In the genomic region with DNA sequence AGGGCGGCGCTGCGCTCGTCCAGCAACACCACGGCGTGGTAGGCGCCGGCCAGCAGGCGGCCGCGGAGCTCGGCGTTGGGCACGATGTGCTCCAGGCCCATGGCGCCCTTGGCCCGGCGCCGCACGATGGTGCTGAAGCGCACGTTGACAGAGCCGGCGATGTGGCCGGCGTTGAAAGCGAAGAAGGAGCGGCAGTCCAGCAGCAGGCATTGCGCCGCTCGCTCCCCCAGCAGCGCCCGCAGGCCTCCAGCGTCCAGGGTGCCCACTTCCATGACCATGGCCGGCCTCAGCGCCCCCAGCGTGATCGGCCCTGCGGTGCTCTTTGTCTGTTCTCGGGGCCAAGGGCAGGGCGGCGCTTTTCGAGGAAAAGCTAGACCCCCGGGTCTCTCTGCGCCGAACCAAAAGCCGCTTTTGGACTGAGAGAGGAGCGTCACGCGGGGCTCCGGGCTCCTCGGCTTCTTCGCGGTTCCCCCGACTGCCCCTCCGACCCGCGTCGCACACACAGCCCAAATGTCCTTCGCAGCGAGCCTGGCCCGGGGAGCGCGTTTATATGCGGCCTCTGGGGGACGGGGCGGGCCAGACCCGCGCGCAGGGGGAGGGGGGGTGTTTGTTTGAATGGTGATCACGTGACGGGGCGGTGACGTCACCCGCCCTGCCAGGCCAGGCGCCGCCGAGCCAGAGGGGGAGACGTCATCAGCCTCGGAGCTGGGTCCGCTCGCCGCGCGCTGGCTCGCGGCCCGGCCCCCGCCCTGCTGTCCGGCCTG, we compare ENCODE assay signal across 8 cellular contexts. TPM values are rescaled to one million over a fixed set of nuclear protein-coding genes. Genes with fewer than 3 reads are reported as not detected.
A peak's percentile ranks its signal among the peaks of the same experiment; 100 is the strongest.
DNase-seq lines count a peak whose midpoint lies in the region; ATAC-seq lines count a peak whose summit lies in the region.

A gene with protein sequence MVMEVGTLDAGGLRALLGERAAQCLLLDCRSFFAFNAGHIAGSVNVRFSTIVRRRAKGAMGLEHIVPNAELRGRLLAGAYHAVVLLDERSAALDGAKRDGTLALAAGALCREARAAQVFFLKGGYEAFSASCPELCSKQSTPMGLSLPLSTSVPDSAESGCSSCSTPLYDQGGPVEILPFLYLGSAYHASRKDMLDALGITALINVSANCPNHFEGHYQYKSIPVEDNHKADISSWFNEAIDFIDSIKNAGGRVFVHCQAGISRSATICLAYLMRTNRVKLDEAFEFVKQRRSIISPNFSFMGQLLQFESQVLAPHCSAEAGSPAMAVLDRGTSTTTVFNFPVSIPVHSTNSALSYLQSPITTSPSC (minus strand): TSS at position 521 of the 764 bp plus-strand sequence. CDS start 243 bp downstream, at position 278.

- peaks cover 29% of the 10 kb centered on the region for H3K4me1 ChIP-seq in mesenchymal stem cell (ENCODE audit: control insufficient read depth, insufficient read depth, low read depth, low read length)

- H2BK12ac ChIP-seq in mesenchymal stem cell (ENCODE audit: low read length in 2 of 2), result peak within 1 kb of the TSS; percentile 91 to 92

- H3K14ac ChIP-seq in mesenchymal stem cell (ENCODE audit: low read length in 2 of 2), result peak within 1 kb of the TSS in 1 of 2 experiments; percentile 100

- peak within 1 kb of the TSS; percentile 99 for H3K9ac ChIP-seq in mesenchymal stem cell (ENCODE audit: low read length)

- H2BK5ac ChIP-seq in mesenchymal stem cell (ENCODE audit: low read depth, low read length, poor library complexity, severe bottlenecking), result peak within 1 kb of the TSS; percentile 99

- peak within 1 kb of the TSS; percentile 91 for H3K4me2 ChIP-seq in mesenchymal stem cell (ENCODE audit: low read length, poor library complexity, severe bottlenecking)

- peak within 1 kb of the TSS; percentile 98 for H4K91ac ChIP-seq in mesenchymal stem cell (ENCODE audit: low read length)

- H3K36me3 ChIP-seq in mesenchymal stem cell (ENCODE audit: control insufficient read depth in 1 of 2, insufficient read depth in 2 of 2, low read depth in 1 of 2, low read length in 2 of 2), result peaks cover 21 to 39% of the 10 kb centered on the region in 2 experiments

- H2BK15ac ChIP-seq in mesenchymal stem cell (ENCODE audit: low read depth, poor library complexity, severe bottlenecking), result peak within 1 kb of the TSS; percentile 99

- no peaks in the 10 kb centered on the region for H3K9me3 ChIP-seq in mesenchymal stem cell (ENCODE audit: control insufficient read depth, low read length)

- H3K18ac ChIP-seq in mesenchymal stem cell (ENCODE audit: low read depth in 1 of 2, low read length in 2 of 2), result peak within 1 kb of the TSS; percentile 95 to 98

- H3K4me3 Mint-ChIP-seq in activated CD8-positive, alpha-beta memory T cell treated with anti-CD3 and anti-CD28 coated beads, Interleukin-2, amount 10 ng/mL, durations not matched to agents 7 days and 5 days, result peak within 1 kb of the TSS; percentile 82
- H3K4me3 Mint-ChIP-seq in effector memory CD8-positive, alpha-beta T cell, result peak within 1 kb of the TSS; percentile 93 to 97

- WGBS in mesenchymal stem cell, result under 1% methylated on average over 57 of the region's 89 CpGs

- peaks cover 13% of the 10 kb centered on the region for H3K36me3 Mint-ChIP-seq in activated CD8-positive, alpha-beta memory T cell treated with anti-CD3 and anti-CD28 coated beads, Interleukin-2, amount 10 ng/mL, durations not matched to agents 7 days and 5 days
- peaks cover 78% of the 10 kb centered on the region for H3K36me3 Mint-ChIP-seq in effector memory CD8-positive, alpha-beta T cell (ENCODE audit: insufficient read depth)

- peak within 1 kb of the TSS; percentile 73 for H2AK5ac ChIP-seq in mesenchymal stem cell (ENCODE audit: low read length, severe bottlenecking)

- H2AFZ ChIP-seq in mesenchymal stem cell (ENCODE audit: low read depth, low read length), result peak within 1 kb of the TSS; percentile 83

- H3K79me1 ChIP-seq in mesenchymal stem cell (replicated peaks; ENCODE audit: low read length, poor library complexity, severe bottlenecking), result no peaks in the 10 kb centered on the region

- H4K8ac ChIP-seq in mesenchymal stem cell (ENCODE audit: low read length), result peak within 1 kb of the TSS; percentile 96

- H3K27me3 Mint-ChIP-seq in activated CD8-positive, alpha-beta memory T cell treated with anti-CD3 and anti-CD28 coated beads, Interleukin-2, amount 10 ng/mL, durations not matched to agents 7 days and 5 days, result no peaks in the 10 kb centered on the region
- H3K27me3 Mint-ChIP-seq in effector memory CD8-positive, alpha-beta T cell, result no peaks in the 10 kb centered on the region

- peak within 1 kb of the TSS; percentile 98 for H3K27ac ChIP-seq in mesenchymal stem cell (ENCODE audit: low read length, poor library complexity, severe bottlenecking)

- peak within 1 kb of the TSS; percentile 90 to 93 for H3K4me3 ChIP-seq in mesenchymal stem cell (ENCODE audit: insufficient read depth in 1 of 2, low read depth in 1 of 2, low read length in 2 of 2)

- H3K27ac Mint-ChIP-seq in activated CD8-positive, alpha-beta memory T cell treated with anti-CD3 and anti-CD28 coated beads, Interleukin-2, amount 10 ng/mL, durations not matched to agents 7 days and 5 days, result peak within 1 kb of the TSS; percentile 99
- H3K27ac Mint-ChIP-seq in effector memory CD8-positive, alpha-beta T cell, result peak within 1 kb of the TSS; percentile 100

- no peaks in the 10 kb centered on the region for H3K9me3 Mint-ChIP-seq in activated CD8-positive, alpha-beta memory T cell treated with anti-CD3 and anti-CD28 coated beads, Interleukin-2, amount 10 ng/mL, durations not matched to agents 7 days and 5 days (ENCODE audit: low read depth)
- H3K9me3 Mint-ChIP-seq in effector memory CD8-positive, alpha-beta T cell, result no peaks in the 10 kb centered on the region

- H3K23ac ChIP-seq in mesenchymal stem cell (ENCODE audit: low read length in 2 of 2), result peak within 1 kb of the TSS; percentile 43 to 97

- CTCF ChIA-PET in activated CD8-positive, alpha-beta memory T cell treated with anti-CD3 and anti-CD28 coated beads, Interleukin-2, amount 10 ng/mL, durations not matched to agents 7 days and 5 days (lab: Charles Lee), result interaction anchor here (0.7 to 4.1 kb wide), 14 partner anchors 15 to 188 kb away, joined by 3 to 30 read pairs (median 4); a partner anchor contains a TSS

- no peaks in the 10 kb centered on the region for H3K27me3 ChIP-seq in mesenchymal stem cell (ENCODE audit: control insufficient read depth in 1 of 2, insufficient read depth in 1 of 2, low read length in 2 of 2)

- peak within 1 kb of the TSS; percentile 97 for H2BK120ac ChIP-seq in mesenchymal stem cell (ENCODE audit: low read depth, low read length)

- peaks cover 35% of the 10 kb centered on the region for H3K4me1 Mint-ChIP-seq in activated CD8-positive, alpha-beta memory T cell treated with anti-CD3 and anti-CD28 coated beads, Interleukin-2, amount 10 ng/mL, durations not matched to agents 7 days and 5 days
- peaks cover 55 to 61% of the 10 kb centered on the region in 2 donors for H3K4me1 Mint-ChIP-seq in effector memory CD8-positive, alpha-beta T cell (ENCODE audit: low read depth in 2 of 2)

- H3K4ac ChIP-seq in mesenchymal stem cell (ENCODE audit: low read depth in 1 of 2, low read length in 2 of 2), result peak within 1 kb of the TSS; percentile 88 to 100

- DNase-seq in COLO829 (ENCODE audit: low spot score), result peak; percentile 89
- peak; percentile 87 for DNase-seq in HT1080 (ENCODE audit: low read depth)
- peak; percentile 84 for DNase-seq in NK-92 (lab: John Stamatoyannopoulos, UW; ENCODE audit: unreplicated experiment)
- peak; percentile 98 for DNase-seq in activated CD8-positive, alpha-beta memory T cell treated with anti-CD3 and anti-CD28 coated beads, Interleukin-2, amount 10 ng/mL, durations not matched to agents 7 days and 5 days
- DNase-seq in effector memory CD8-positive, alpha-beta T cell, result peak; percentile 96 to 97 (median 97)
- DNase-seq in mesenchymal stem cell, result peak; percentile 98
- peak; percentile 94 for DNase-seq in stimulated activated CD8-positive, alpha-beta memory T cell treated with anti-CD3 and anti-CD28 coated beads, Interleukin-12 subunit alpha, Interleukin-12 subunit beta, amount 100 ng/mL, for 24 hours (ENCODE audit: extremely low read depth)

- ATAC-seq in GM19468 (IDR thresholded peaks at IDR 0.05; ENCODE audit: extremely low read depth, unreplicated experiment), result peak; percentile 48
- ATAC-seq in activated CD8-positive, alpha-beta memory T cell treated with anti-CD3 and anti-CD28 coated beads, Interleukin-2, amount 10 ng/mL, durations not matched to agents 7 days and 5 days, result peak; percentile 63
- ATAC-seq in effector memory CD8-positive, alpha-beta T cell (replicated peaks), result peak; percentile 36

RNA-seq across cellular contexts. Expression of the gene that starts here (rescaled TPM):
- 21.2 and 21.9 TPM in 2 replicates for total RNA-seq in HT1080 (2014; rRNA removed; shearing (Covaris generic))
- 53.2 and 57.1 TPM in 2 replicates for polyA plus RNA-seq in HT1080 (2015; cell fraction: cytosol; rRNA removed)
- 87.7 and 91.2 TPM in 2 replicates for polyA plus RNA-seq in HT1080 (2015; cell fraction: nucleus; rRNA removed)
- total RNA-seq in activated CD8-positive, alpha-beta memory T cell treated with anti-CD3 and anti-CD28 coated beads, Interleukin-2, amount 10 ng/mL, durations not matched to agents 7 days and 5 days, result 10 to 100 TPM in 1 of 2 experiments, 1 to 10 TPM in 1; 6.5 to 32.5 TPM
- 214 TPM for polyA plus RNA-seq in mesenchymal stem cell (2013, experiment 1 of 2)
- polyA plus RNA-seq in mesenchymal stem cell (2013, experiment 2 of 2), result 205 TPM

Comparison
In these comparisons a context has a peak if more than half of its experiments do, and no peak if none do; other contexts are left out.
1. Peak in every context shown above with its lines: DNase-seq, ATAC-seq, H3K4me3 ChIP-seq and H3K27ac ChIP-seq.